In the genomic region with DNA sequence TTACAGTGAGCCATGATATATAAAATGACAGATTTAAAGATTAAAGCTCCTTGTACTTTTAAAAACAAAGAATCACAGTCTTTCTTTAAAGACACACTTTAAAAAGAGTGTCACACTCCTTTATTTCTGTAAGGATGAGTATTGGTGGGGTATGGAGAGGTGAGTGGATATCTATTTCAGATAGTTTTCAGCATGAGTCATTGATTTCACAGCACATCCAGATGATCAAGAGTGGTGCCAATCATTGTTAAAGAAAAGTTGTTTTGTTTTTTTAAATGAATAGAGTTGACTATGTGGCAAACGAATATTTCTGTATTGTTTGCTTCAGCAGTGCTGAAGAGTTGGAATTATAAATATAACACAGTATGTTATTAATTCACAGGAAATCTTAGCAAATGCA, we compare ENCODE assay signal across 27 cellular contexts. TPM values are rescaled to one million over a fixed set of nuclear protein-coding genes. Genes with fewer than 3 reads are reported as not detected.
DNase-seq lines count a peak whose midpoint lies in the region; ATAC-seq and TF ChIP-seq lines count a peak whose summit lies in the region.
"Had no signal": no experiment of that assay in that cellular context is flagged by ENCODE, and none has a peak within 500 bp of the region (broad histone marks: within the 10 kb centered on the region; RNA-seq: fewer than 3 reads in every experiment).

No MANE protein-coding gene starts in this region.

- H3K4me3 Mint-ChIP-seq in MCF 10A (ENCODE audit: unreplicated experiment): no peak overlapping the region
- H3K4me3 Mint-ChIP-seq: activated CD4-positive, alpha-beta T cell treated with anti-CD3 and anti-CD28 coated beads, Interleukin-2, amount 10 ng/mL, durations not matched to agents 7 days and 5 days; CD4-positive, alpha-beta memory T cell; endodermal cell; naive thymus-derived CD8-positive, alpha-beta T cell; stimulated activated naive CD8-positive, alpha-beta T cell treated with anti-CD3 and anti-CD28 coated beads, Interleukin-15, Interleukin-2, amounts not matched to agents 100 ng/mL and 50 ng/mL, for 24 hours had no signal

- peak overlapping the region; percentile 11 for H3K4me2 ChIP-seq in mammary epithelial cell (ENCODE audit: insufficient read depth, low read depth, low read length)

- CTCF ChIA-PET in MCF 10A (lab: Yijun Ruan, JAX): interaction anchor here (1.3 kb wide), 1 partner anchor 53 kb away, joined by 3 read pairs; no protein-coding TSS in a partner anchor
- CTCF ChIA-PET in mammary epithelial cell (lab: Charles Lee; ENCODE audit: low non-redundant PET): interaction anchor here (0.6 kb wide), 1 partner anchor 372 kb away, joined by 3 read pairs; no protein-coding TSS in a partner anchor

- H3K27me3 Mint-ChIP-seq in MCF 10A (ENCODE audit: insufficient read depth, unreplicated experiment): no peaks in the 10 kb centered on the region
- H3K27me3 Mint-ChIP-seq: activated CD4-positive, alpha-beta T cell treated with anti-CD3 and anti-CD28 coated beads, Interleukin-2, amount 10 ng/mL, durations not matched to agents 7 days and 5 days; CD4-positive, alpha-beta memory T cell; naive thymus-derived CD8-positive, alpha-beta T cell; stimulated activated naive CD8-positive, alpha-beta T cell treated with anti-CD3 and anti-CD28 coated beads, Interleukin-15, Interleukin-2, amounts not matched to agents 100 ng/mL and 50 ng/mL, for 24 hours had no signal

- no peaks in the 10 kb centered on the region for H4K20me1 ChIP-seq in mammary epithelial cell (ENCODE audit: insufficient read depth, low read length)

- peaks cover 12% of the 10 kb centered on the region for H3K4me1 Mint-ChIP-seq in MCF 10A (ENCODE audit: insufficient read depth, unreplicated experiment)

- H3K9ac ChIP-seq in mammary epithelial cell (ENCODE audit: insufficient read depth, low read length): no peak overlapping the region

- no peak overlapping the region for H2AFZ ChIP-seq in mammary epithelial cell (ENCODE audit: low read depth, low read length)

- in situ Hi-C loops in mammary epithelial cell (cut with MboI; ENCODE audit: low sequenced_read_pairs in 2 of 2): no loop called here

- H3K36me3 ChIP-seq in breast epithelium (no peaks in the 10 kb centered on the region), mammary epithelial cell (ENCODE audit: insufficient read depth, low read length) (peaks cover 25% of the 10 kb centered on the region)
- H3K36me3 ChIP-seq: colonic mucosa had no signal

- ATAC-seq in HG03175 (IDR thresholded peaks at IDR 0.05; ENCODE audit: unreplicated experiment): no peak
- ATAC-seq: naive thymus-derived CD8-positive, alpha-beta T cell; Right ventricle myocardium inferior had no signal

- WGBS in mammary epithelial cell (ENCODE audit: low coverage, missing lambda C conversion rate): 0% methylated on average over 1 of the region's 1 CpG

- H3K79me2 ChIP-seq in mammary epithelial cell (ENCODE audit: insufficient read depth, low read length): peaks cover 11% of the 10 kb centered on the region

- no peaks in the 10 kb centered on the region for H3K27me3 ChIP-seq in breast epithelium
- H3K27me3 ChIP-seq in mammary epithelial cell (ENCODE audit: insufficient read depth, low read length): no peaks in the 10 kb centered on the region
- H3K27me3 ChIP-seq: colonic mucosa, tibial artery had no signal

- intact Hi-C loops in MCF 10A (cut with micrococcal nuclease) (no loop called here), breast epithelium (cut with DNase I; ENCODE audit: low total_unique reads) (no loop called here), mammary epithelial cell (cut with micrococcal nuclease) (no loop called here), posterior cingulate gyrus (cut with DNase I) (no loop called here)

- BruUV-seq in MCF 10A (replicated peaks; lab: Mats Ljungman, UMichigan): no TSS peak
- no TSS peak for BruUV-seq in mammary epithelial cell (replicated peaks; lab: Mats Ljungman, UMichigan)

- H3K9me3 Mint-ChIP-seq in MCF 10A (ENCODE audit: unreplicated experiment): no peaks in the 10 kb centered on the region
- H3K9me3 Mint-ChIP-seq: activated CD4-positive, alpha-beta T cell treated with anti-CD3 and anti-CD28 coated beads, Interleukin-2, amount 10 ng/mL, durations not matched to agents 7 days and 5 days; CD4-positive, alpha-beta memory T cell; endodermal cell; naive thymus-derived CD8-positive, alpha-beta T cell; stimulated activated naive CD8-positive, alpha-beta T cell treated with anti-CD3 and anti-CD28 coated beads, Interleukin-15, Interleukin-2, amounts not matched to agents 100 ng/mL and 50 ng/mL, for 24 hours had no signal

- H3K4me3 ChIP-seq in breast epithelium (no peak overlapping the region), mammary epithelial cell (replicated peaks in 1 of 3; ENCODE audit: insufficient read depth in 1 of 3, low read depth in 2 of 3, low read length in 3 of 3) (no peak overlapping the region)
- H3K4me3 ChIP-seq: colonic mucosa, HAP-1, tibial artery had no signal

- H3K4me1 ChIP-seq in breast epithelium: no peaks in the 10 kb centered on the region
- H3K4me1 ChIP-seq in mammary epithelial cell (ENCODE audit: insufficient read depth, low read length): peaks cover 16% of the 10 kb centered on the region
- H3K4me1 ChIP-seq: colonic mucosa, tibial artery had no signal

- peak overlapping the region; percentile 63 for H3K27ac Mint-ChIP-seq in MCF 10A (ENCODE audit: low read depth, unreplicated experiment)
- H3K27ac Mint-ChIP-seq: activated CD4-positive, alpha-beta T cell treated with anti-CD3 and anti-CD28 coated beads, Interleukin-2, amount 10 ng/mL, durations not matched to agents 7 days and 5 days; endodermal cell; naive thymus-derived CD8-positive, alpha-beta T cell; stimulated activated naive CD8-positive, alpha-beta T cell treated with anti-CD3 and anti-CD28 coated beads, Interleukin-15, Interleukin-2, amounts not matched to agents 100 ng/mL and 50 ng/mL, for 24 hours had no signal

- POLR2A ChIA-PET in MCF 10A (lab: Yijun Ruan, JAX): interaction anchor here (0.6 to 1.9 kb wide), 5 partner anchors 9 to 50 kb away, joined by 3 to 6 read pairs (median 4); no protein-coding TSS in a partner anchor

- DNase-seq in MCF 10A (ENCODE audit: unreplicated experiment) (peak; percentile 24), breast epithelium (ENCODE audit: low spot score in 2 of 2) (no peak), mammary epithelial cell (peak; percentile 20), foreskin melanocyte (peak; percentile 17), NCI-H524 (lab: John Stamatoyannopoulos, UW) (no peak), posterior cingulate gyrus (no peak)
- no peak for DNase-seq in activated CD8-positive, alpha-beta memory T cell treated with anti-CD3 and anti-CD28 coated beads, Interleukin-2, amount 50 U/mL, for 4 hours
- DNase-seq: activated CD4-positive, alpha-beta T cell treated with anti-CD3 and anti-CD28 coated beads, Interleukin-2, amount 10 ng/mL, durations not matched to agents 7 days and 5 days; activated naive CD4-positive, alpha-beta T cell treated with anti-CD3 and anti-CD28 coated beads, Interleukin-2, amount 50 U/mL, for 16 hours; amniotic stem cell; CD4-positive, alpha-beta memory T cell; colonic mucosa; endodermal cell; KG1; naive thymus-derived CD8-positive, alpha-beta T cell; NCI-H1436; NCI-H2081 treated with DMSO at 0.1 percent for 48 hours; NCI-H446; occipital lobe; retina; small intestine; tibial artery; WERI-Rb-1 had no signal

- TF ChIP-seq CTCF in MCF 10A (IDR thresholded peaks at IDR 0.05; ENCODE audit: unreplicated experiment) (no peak), breast epithelium (IDR thresholded peaks at IDR 0.05) (no peak), mammary epithelial cell (conservative IDR thresholded peaks at IDR 0.05 in 1 of 2, IDR thresholded peaks at IDR 0.05 in 1 of 2; ENCODE audit: extremely low read depth in 1 of 2, insufficient read depth in 1 of 2, low read depth in 1 of 2, low read length in 2 of 2) (no peak)

- TF ChIP-seq POLR2A in breast epithelium (IDR thresholded peaks at IDR 0.05): no peak

- dilution Hi-C loops in mammary epithelial cell (cut with HindIII; ENCODE audit: low sequenced_read_pairs): no loop called here

- H3K27ac ChIP-seq in breast epithelium: no peak overlapping the region
- peak overlapping the region; percentile 46 for H3K27ac ChIP-seq in mammary epithelial cell (ENCODE audit: insufficient read depth, low read depth, low read length)
- H3K27ac ChIP-seq: colonic mucosa, tibial artery, WERI-Rb-1 had no signal

- H3K36me3 Mint-ChIP-seq in MCF 10A (ENCODE audit: insufficient read depth, unreplicated experiment): peaks cover 28% of the 10 kb centered on the region

- no peaks in the 10 kb centered on the region for H3K9me3 ChIP-seq in breast epithelium
- H3K9me3 ChIP-seq in mammary epithelial cell (replicated peaks; ENCODE audit: insufficient read depth, low read length): no peaks in the 10 kb centered on the region
- H3K9me3 ChIP-seq: colonic mucosa, HAP-1, tibial artery had no signal

RNA-seq across cellular contexts. Expression of a gene that starts 52.5 kb away (rescaled TPM):
- 106 and 112 TPM in 2 replicates for total RNA-seq in MCF 10A (2022)
- 10 to 100 TPM; 46.1 to 79.6 (median 49.2) TPM for total RNA-seq in breast epithelium
- total RNA-seq in mammary epithelial cell: 100 to 1,000 TPM; 104 to 126 TPM
- polyA plus RNA-seq in mammary epithelial cell: 96.7 TPM
- polyA minus RNA-seq in mammary epithelial cell: 272 TPM

Comparison
In these comparisons a context has a peak if more than half of its experiments do, and no peak if none do; other contexts are left out.
1. DNase-seq: peak in MCF 10A (single experiment), mammary epithelial cell (single experiment) and foreskin melanocyte (single experiment); none in breast epithelium (0 of 2), NCI-H524 (0 of 2), activated CD8-positive, alpha-beta memory T cell treated with anti-CD3 and anti-CD28 coated beads, Interleukin-2, amount 50 U/mL, for 4 hours (single experiment) and posterior cingulate gyrus (0 of 10).